ENCODE assay signal across 8 cellular contexts in genomic region chr2:204544961-204545860, GRCh38. TPM values are rescaled to one million over a fixed set of nuclear protein-coding genes. Genes with fewer than 3 reads are reported as not detected.
DNase-seq lines count a peak whose midpoint lies in the region; ATAC-seq and TF ChIP-seq lines count a peak whose summit lies in the region.

TSS of gene PARD3B (plus strand) at chr2:204545475. CDS start at chr2:204546000, 525 bp downstream.

- ATAC-seq in GM19043 (IDR thresholded peaks at IDR 0.05; ENCODE audit: low read depth, unreplicated experiment) (peak; percentile 46), HG03432 (IDR thresholded peaks at IDR 0.05; ENCODE audit: unreplicated experiment) (peak; percentile 83), PC-3 (peak; percentile 84)

- H3K9ac ChIP-seq in PC-3 (ENCODE audit: low read length) (peak within 1 kb of the TSS; percentile 79), parathyroid adenoma (peak within 1 kb of the TSS; percentile 78)

- no peaks in the 10 kb centered on the region for H3F3A ChIP-seq in PC-3 (ENCODE audit: low read length, unreplicated experiment)

- CTCF ChIA-PET in PC-3 (lab: Charles Lee), result interaction anchor here (0.6 kb wide), 2 partner anchors 148 to 1224 kb away, joined by 3 read pairs; no protein-coding TSS in a partner anchor

- peak within 1 kb of the TSS; percentile 87 for H2AFZ ChIP-seq in PC-3 (ENCODE audit: low read length)
- peak within 1 kb of the TSS; percentile 86 for H2AFZ ChIP-seq in parathyroid adenoma

- DNase-seq in AG09309 (ENCODE audit: low read depth), result no peak
- peak; percentile 74 for DNase-seq in PC-3
- DNase-seq in ascending aorta (ENCODE audit: low spot score in 2 of 2), result peak in 1 of 2 donors; percentile 70
- DNase-seq in left ventricle myocardium inferior, result peak; percentile 61
- no peak for DNase-seq in GM19240 (ENCODE audit: insufficient read length, low spot score)

- H3K9me2 ChIP-seq in PC-3 (replicated peaks; ENCODE audit: low read length), result no peaks in the 10 kb centered on the region

- peaks cover 25% of the 10 kb centered on the region for H3K79me2 ChIP-seq in PC-3 (ENCODE audit: low read length)
- H3K79me2 ChIP-seq in parathyroid adenoma, result peaks cover 23% of the 10 kb centered on the region

- H3K27ac ChIP-seq in PC-3 (ENCODE audit: low read length) (peak within 1 kb of the TSS; percentile 49), ascending aorta (peak within 1 kb of the TSS; percentile 91), left ventricle myocardium inferior (replicated peaks) (peak within 1 kb of the TSS; percentile 80), parathyroid adenoma (peak within 1 kb of the TSS; percentile 90)

- no peaks in the 10 kb centered on the region for H4K20me1 ChIP-seq in PC-3 (ENCODE audit: low read length)

- POLR2A ChIA-PET in PC-3 (lab: Charles Lee; ENCODE audit: unreplicated experiment), result interaction anchor here (0.5 to 1.6 kb wide), 3 partner anchors 11 to 1150 kb away, joined by 3 to 5 read pairs (median 4); no protein-coding TSS in a partner anchor

- no TSS peak for BruUV-seq in PC-3 (replicated peaks; lab: Mats Ljungman, UMichigan)

- H3K36me3 ChIP-seq in PC-3 (ENCODE audit: low read depth, low read length), result no peaks in the 10 kb centered on the region
- no peaks in the 10 kb centered on the region for H3K36me3 ChIP-seq in ascending aorta
- H3K36me3 ChIP-seq in left ventricle myocardium inferior, result no peaks in the 10 kb centered on the region
- H3K36me3 ChIP-seq in parathyroid adenoma (ENCODE audit: control insufficient read depth, insufficient read depth, low read length), result no peaks in the 10 kb centered on the region

- intact Hi-C loops in PC-3 (cut with micrococcal nuclease) (loop anchor here (1.0 to 10.0 kb wide), 5 partner anchors 12 to 1140 kb away; partner anchors contain the start of gene NRP2), ascending aorta (cut with DNase I) (loop anchor here (5.0 to 10.0 kb wide), 3 partner anchors 93 to 1140 kb away; partner anchors contain the start of gene NRP2), left ventricle myocardium inferior (cut with micrococcal nuclease) (no loop called here)

- no peak for TF ChIP-seq CTCF in AG09309 (IDR thresholded peaks at IDR 0.05; ENCODE audit: control insufficient read depth, insufficient read depth, low read depth, low read length, missing control alignments)
- TF ChIP-seq CTCF in PC-3 (conservative IDR thresholded peaks at IDR 0.05; ENCODE audit: low read depth, low read length), result no peak
- TF ChIP-seq CTCF in ascending aorta (IDR thresholded peaks at IDR 0.05), result no peak
- no peak for TF ChIP-seq CTCF in left ventricle myocardium inferior (IDR thresholded peaks at IDR 0.05; ENCODE audit: borderline replicate concordance)
- no peak for TF ChIP-seq CTCF in parathyroid adenoma (IDR thresholded peaks at IDR 0.05)

- H3K9me3 ChIP-seq in PC-3 (ENCODE audit: low read length), result no peaks in the 10 kb centered on the region
- H3K9me3 ChIP-seq in ascending aorta, result no peaks in the 10 kb centered on the region
- no peaks in the 10 kb centered on the region for H3K9me3 ChIP-seq in left ventricle myocardium inferior (replicated peaks)
- H3K9me3 ChIP-seq in parathyroid adenoma (ENCODE audit: control insufficient read depth, low read length), result no peaks in the 10 kb centered on the region

- H3K4me3 ChIP-seq in AG09309 (ENCODE audit: control insufficient read depth, low read depth, low read length), result peak within 1 kb of the TSS; percentile 70
- peak within 1 kb of the TSS; percentile 80 for H3K4me3 ChIP-seq in PC-3 (ENCODE audit: low read length)
- H3K4me3 ChIP-seq in ascending aorta, result peak within 1 kb of the TSS; percentile 99
- H3K4me3 ChIP-seq in left ventricle myocardium inferior, result peak within 1 kb of the TSS; percentile 97
- H3K4me3 ChIP-seq in parathyroid adenoma (ENCODE audit: low read depth, low read length), result peak within 1 kb of the TSS; percentile 71

- peaks cover 20% of the 10 kb centered on the region for H3K4me1 ChIP-seq in PC-3 (ENCODE audit: insufficient read depth, low read length)
- peaks cover 0 to 9% of the 10 kb centered on the region in 2 donors for H3K4me1 ChIP-seq in ascending aorta
- H3K4me1 ChIP-seq in left ventricle myocardium inferior, result peaks cover 33% of the 10 kb centered on the region
- H3K4me1 ChIP-seq in parathyroid adenoma, result peaks cover 23% of the 10 kb centered on the region

- H3K4me2 ChIP-seq in PC-3 (ENCODE audit: low read length) (peak within 1 kb of the TSS; percentile 97), parathyroid adenoma (ENCODE audit: low read length) (peak within 1 kb of the TSS; percentile 62)

- H3K27me3 ChIP-seq in PC-3 (ENCODE audit: low read length) (no peaks in the 10 kb centered on the region), ascending aorta (no peaks in the 10 kb centered on the region), left ventricle myocardium inferior (ENCODE audit: low read depth) (no peaks in the 10 kb centered on the region), parathyroid adenoma (ENCODE audit: control insufficient read depth, insufficient read depth, low read length) (no peaks in the 10 kb centered on the region)

RNA-seq across cellular contexts. Expression of gene PARD3B, which starts in this region (rescaled TPM):
- total RNA-seq in PC-3 (2014; rRNA removed) (3.9 and 10.9 TPM in 2 replicates), ascending aorta (9.5 TPM), left ventricle myocardium inferior (9.1 TPM)

Comparison
In these comparisons a context has a peak if more than half of its experiments do, and no peak if none do; other contexts are left out.
1. DNase-seq: peak in PC-3 (single experiment) and left ventricle myocardium inferior (single experiment); none in AG09309 (single experiment) and GM19240 (single experiment).
2. Peak in every context shown above with its lines, with median percentiles within 50 percentile points of each other: H3K4me3 ChIP-seq, ATAC-seq and H3K27ac ChIP-seq.